Comparison of ENCODE assay signal across 8 cellular contexts in genomic region chr13:42040730-42041016, GRCh38. TPM values are rescaled to one million over a fixed set of nuclear protein-coding genes. Genes with fewer than 3 reads are reported as not detected.
DNase-seq lines count a peak whose midpoint lies in the region; ATAC-seq and TF ChIP-seq lines count a peak whose summit lies in the region.

No MANE protein-coding gene starts in this region.

- POLR2A ChIA-PET in WTC11 (lab: Charles Lee): no interaction called here

- CTCF ChIA-PET in WTC11 (lab: Charles Lee): interaction anchor here (1.5 to 2.1 kb wide), 3 partner anchors 17 to 372 kb away, joined by 4 to 13 read pairs (median 8); partner anchors contain the start of gene VWA8

- TF ChIP-seq CTCF in WTC11 (IDR thresholded peaks at IDR 0.05) (no peak), thoracic aorta (IDR thresholded peaks at IDR 0.05) (no peak)

- peaks cover 67% of the 10 kb centered on the region for H3K27me3 ChIP-seq in iPS-15b (ENCODE audit: control insufficient read depth, insufficient read depth, low read length)
- H3K27me3 ChIP-seq in thoracic aorta (replicated peaks; ENCODE audit: insufficient read depth): no peaks in the 10 kb centered on the region

- H3K9ac ChIP-seq in iPS-15b (ENCODE audit: low read depth, low read length): no peak overlapping the region

- H3K9me3 Mint-ChIP-seq in WTC11: peaks cover 7% of the 10 kb centered on the region

- H3K4me3 Mint-ChIP-seq in WTC11: peak overlapping the region; percentile 91

- DNase-seq in activated CD4-positive, alpha-beta T cell treated with anti-CD3 and anti-CD28 coated beads for 48 hours: peak; percentile 38
- DNase-seq in activated CD4-positive, alpha-beta T cell treated with anti-CD3 and anti-CD28 coated beads, Interleukin-2, amount 50 U/mL, for 48 hours: no peak
- DNase-seq in WTC11 (ENCODE audit: low spot score) (no peak), thoracic aorta (ENCODE audit: low spot score) (no peak), NCI-H2171 (lab: John Stamatoyannopoulos, UW) (no peak)
- DNase-seq in stimulated activated CD4-positive, alpha-beta T cell treated with anti-CD3 and anti-CD28 coated beads, Interleukin-4, amount 100 ng/mL, for 1 hour: no peak

- H3K4me1 Mint-ChIP-seq in WTC11: peaks cover 22% of the 10 kb centered on the region

- peaks cover 5% of the 10 kb centered on the region; the same call in 1 of the 2 replicates for H3K36me3 Mint-ChIP-seq in WTC11

- H3K9me3 ChIP-seq in iPS-15b (ENCODE audit: control insufficient read depth, insufficient read depth, low read length) (no peaks in the 10 kb centered on the region), thoracic aorta (no peaks in the 10 kb centered on the region)

- H3K4me3 ChIP-seq in iPS-15b (ENCODE audit: low read depth, low read length) (peak overlapping the region; percentile 83), thoracic aorta (peak overlapping the region; percentile 94)

- H3K27ac Mint-ChIP-seq in WTC11: no peak overlapping the region

- H3K27me3 Mint-ChIP-seq in WTC11 (ENCODE audit: low read depth): peaks cover 75% of the 10 kb centered on the region

- ATAC-seq in WTC11 (peak; percentile 7; the same call in 1 of the 2 replicates), thoracic aorta (ENCODE audit: insufficient number of reproducible peaks, low FRiP score, low read depth) (no peak), GM21717 (IDR thresholded peaks at IDR 0.05; ENCODE audit: unreplicated experiment) (no peak)

- H3K36me3 ChIP-seq in iPS-15b (ENCODE audit: control insufficient read depth, insufficient read depth, low read length) (no peaks in the 10 kb centered on the region), thoracic aorta (no peaks in the 10 kb centered on the region)

- H3K4me1 ChIP-seq in iPS-15b (ENCODE audit: control insufficient read depth, insufficient read depth, low read length) (peaks cover 2% of the 10 kb centered on the region), thoracic aorta (ENCODE audit: control insufficient read depth in 1 of 2, low read depth in 2 of 2) (peaks cover 4 to 19% of the 10 kb centered on the region in 2 donors)

- peak overlapping the region; percentile 94 to 97 for H3K27ac ChIP-seq in thoracic aorta

TF ChIP-seq in WTC11, 78 proteins besides CTCF, POLR2A, EP300 and RAD21:
- TF ChIP-seq NR3C1 (CRISPR knock-in tag; conservative IDR thresholded peaks at IDR 0.05; ENCODE audit: low read depth) (no peak), ZNF317 (CRISPR knock-in tag; IDR thresholded peaks at IDR 0.05; ENCODE audit: borderline replicate concordance, low read depth) (no peak), FOXP1 (CRISPR knock-in tag; IDR thresholded peaks at IDR 0.05; ENCODE audit: borderline replicate concordance) (no peak)

RNA-seq across cellular contexts. Expression of gene DGKH, which starts 7.8 kb away (rescaled TPM):
- total RNA-seq in WTC11 (2021) (7.6 to 8.8 TPM (median 8.8 TPM) in 3 replicates), thoracic aorta (10 to 100 TPM; 18.3 to 37.8 TPM)
